In the genomic region with DNA sequence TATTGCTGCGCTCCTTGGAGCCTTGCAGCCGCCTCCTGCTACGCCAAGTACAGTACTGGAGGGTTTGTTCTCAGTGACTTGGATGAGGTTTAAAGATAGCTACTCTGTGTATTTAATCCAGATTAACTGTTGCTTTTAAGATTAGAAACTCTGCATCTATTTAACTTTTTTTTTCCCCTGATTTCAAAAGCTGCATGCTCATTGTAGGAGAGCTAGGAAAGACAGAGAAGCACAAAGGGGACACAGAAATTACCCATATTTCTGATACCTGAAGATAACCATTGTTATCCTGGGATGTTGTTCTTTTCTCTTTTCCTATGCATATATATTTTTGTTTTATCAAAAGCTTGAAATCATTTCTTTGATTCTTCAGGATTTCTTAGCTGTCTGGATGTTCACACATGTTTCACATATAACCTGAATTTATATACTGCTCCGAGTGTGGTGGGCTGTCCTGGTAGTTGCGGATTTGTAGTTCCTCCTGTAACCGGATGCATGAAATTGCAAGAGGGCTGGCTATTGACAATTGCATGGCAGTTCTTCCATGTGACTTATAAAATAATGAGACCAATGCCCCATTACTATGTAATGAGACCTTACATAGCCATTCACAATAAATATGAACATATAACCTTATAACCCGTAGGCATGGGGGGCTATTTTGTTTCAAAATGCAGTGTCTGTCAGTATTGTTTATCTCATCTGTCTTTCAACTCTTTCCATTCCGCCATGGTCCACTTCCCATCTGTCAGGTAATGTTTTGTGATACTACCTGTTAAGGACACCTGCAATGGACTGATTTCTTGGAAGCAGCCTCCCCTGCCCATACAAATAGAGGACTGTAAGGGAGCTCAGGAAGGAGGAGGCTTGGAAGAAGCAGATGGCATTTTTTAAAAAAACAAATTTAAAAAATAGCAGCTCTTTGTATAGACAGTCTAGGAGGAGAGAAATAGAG, we compare ENCODE assay signal across 8 cellular contexts. TPM values are rescaled to one million over a fixed set of nuclear protein-coding genes. Genes with fewer than 3 reads are reported as not detected.
DNase-seq lines count a peak whose midpoint lies in the region; ATAC-seq and TF ChIP-seq lines count a peak whose summit lies in the region.

No MANE protein-coding gene starts in this region.

- H3K4me1 ChIP-seq in OCI-LY3 (ENCODE audit: low read length) (peaks cover 18% of the 10 kb centered on the region), endodermal cell (ENCODE audit: control insufficient read depth, insufficient read depth, low read length) (no peaks in the 10 kb centered on the region)

- peaks cover 36% of the 10 kb centered on the region for H3K79me2 ChIP-seq in OCI-LY3 (ENCODE audit: low read length)

- H3K27me3 ChIP-seq in OCI-LY3 (ENCODE audit: low read depth, low read length): no peaks in the 10 kb centered on the region
- no peaks in the 10 kb centered on the region for H3K27me3 ChIP-seq in endodermal cell (ENCODE audit: control insufficient read depth, insufficient read depth, low read length, poor library complexity, severe bottlenecking)

- WGBS in endodermal cell (ENCODE audit: insufficient coverage in 1 of 2, insufficient read length in 1 of 2), 2 experiments: 58 to 77% methylated on average over 5 to 8 of the region's 8 CpGs

- DNase-seq in SIG-M5 treated with dmso at 0.1 percent for 504 hours (lab: John Stamatoyannopoulos, UW; ENCODE audit: unreplicated experiment) (peak; percentile 53), SIG-M5 (lab: John Stamatoyannopoulos, UW) (no peak), endodermal cell (no peak), Ammon's horn (ENCODE audit: low spot score) (no peak)
- peak in 1 of 10 donors; percentile 24 for DNase-seq in naive thymus-derived CD8-positive, alpha-beta T cell
- no peak for DNase-seq in stimulated activated naive CD4-positive, alpha-beta T cell treated with Interleukin-2 at 50 U/mL for 16 hours (lab: John Stamatoyannopoulos, UW)

- peak overlapping the region; percentile 75 for H2AFZ ChIP-seq in OCI-LY3 (ENCODE audit: low read depth, low read length)

- H3K9me3 Mint-ChIP-seq in endodermal cell: no peaks in the 10 kb centered on the region
- H3K9me3 Mint-ChIP-seq in naive thymus-derived CD8-positive, alpha-beta T cell: no peaks in the 10 kb centered on the region

- peak in 1 of 2 donors; percentile 51 for ATAC-seq in naive thymus-derived CD8-positive, alpha-beta T cell
- no peak for ATAC-seq in HG02798 (IDR thresholded peaks at IDR 0.05; ENCODE audit: poor library complexity, unreplicated experiment)

- H4K20me1 ChIP-seq in OCI-LY3 (ENCODE audit: insufficient read depth, low read length): no peaks in the 10 kb centered on the region

- H3K9ac ChIP-seq in OCI-LY3 (ENCODE audit: low read length) (peak overlapping the region; percentile 88), endodermal cell (ENCODE audit: extremely low read depth, low read length, poor library complexity, severe bottlenecking) (peak overlapping the region; percentile 64)

- H3K27ac ChIP-seq in OCI-LY3 (ENCODE audit: low read length) (peak overlapping the region; percentile 74), endodermal cell (ENCODE audit: low read depth, low read length) (no peak overlapping the region)

- peaks cover 7% of the 10 kb centered on the region for H3K27me3 Mint-ChIP-seq in endodermal cell (ENCODE audit: insufficient read depth)
- no peaks in the 10 kb centered on the region for H3K27me3 Mint-ChIP-seq in naive thymus-derived CD8-positive, alpha-beta T cell

- no peaks in the 10 kb centered on the region for H3K36me3 ChIP-seq in OCI-LY3 (replicated peaks; ENCODE audit: low read depth, low read length)
- H3K36me3 ChIP-seq in endodermal cell (ENCODE audit: control insufficient read depth, insufficient read depth, low read length): no peaks in the 10 kb centered on the region

- no peaks in the 10 kb centered on the region for H3K36me3 Mint-ChIP-seq in endodermal cell (ENCODE audit: low read depth)
- no peaks in the 10 kb centered on the region for H3K36me3 Mint-ChIP-seq in naive thymus-derived CD8-positive, alpha-beta T cell

- POLR2A ChIA-PET in naive thymus-derived CD8-positive, alpha-beta T cell (lab: Charles Lee): interaction anchor here (0.9 kb wide), 1 partner anchor 223 kb away, joined by 3 read pairs; no protein-coding TSS in a partner anchor

- H3K4me3 Mint-ChIP-seq in endodermal cell: peak overlapping the region; percentile 86
- H3K4me3 Mint-ChIP-seq in naive thymus-derived CD8-positive, alpha-beta T cell: peak overlapping the region; percentile 83 to 94 (median 88)

- H3K9me3 ChIP-seq in OCI-LY3 (ENCODE audit: insufficient read depth, low read length): no peaks in the 10 kb centered on the region
- H3K9me3 ChIP-seq in endodermal cell (ENCODE audit: control insufficient read depth, low read length): no peaks in the 10 kb centered on the region

- peak overlapping the region; percentile 78 for H3K27ac Mint-ChIP-seq in endodermal cell
- peak overlapping the region; percentile 52 to 92 (median 86) for H3K27ac Mint-ChIP-seq in naive thymus-derived CD8-positive, alpha-beta T cell

- H3K4me3 ChIP-seq in OCI-LY3 (ENCODE audit: low read length) (peak overlapping the region; percentile 99), endodermal cell (ENCODE audit: low read length) (peak overlapping the region; percentile 91)

- TF ChIP-seq CTCF in OCI-LY3 (IDR thresholded peaks at IDR 0.05; ENCODE audit: low read depth, low read length): no peak
- TF ChIP-seq CTCF in endodermal cell (conservative IDR thresholded peaks at IDR 0.05): no peak

- peaks cover 22% of the 10 kb centered on the region for H3K4me1 Mint-ChIP-seq in endodermal cell
- peaks cover 5 to 26% (median 22%) of the 10 kb centered on the region in 4 donors for H3K4me1 Mint-ChIP-seq in naive thymus-derived CD8-positive, alpha-beta T cell

- peak overlapping the region; percentile 93 for H3K4me2 ChIP-seq in OCI-LY3 (ENCODE audit: low read length)

RNA-seq across cellular contexts. Expression of a gene that starts 1.4 kb away (rescaled TPM):
- total RNA-seq in endodermal cell: 10 to 100 TPM; 20.3 to 21.8 TPM
- polyA plus RNA-seq in endodermal cell (2013, experiment 1 of 2): 17.2 TPM
- 16.0 TPM for polyA plus RNA-seq in endodermal cell (2013, experiment 2 of 2)
- 1 to 10 TPM; 5.8 to 6.1 TPM for total RNA-seq in naive thymus-derived CD8-positive, alpha-beta T cell
- polyA plus RNA-seq in naive thymus-derived CD8-positive, alpha-beta T cell: 1 to 10 TPM in 1 of 3 donors, under 1 TPM in 2; 0.48 to 1.8 (median 0.83) TPM
